Comparison of ENCODE assay signal across 7 cellular contexts in the genomic region with DNA sequence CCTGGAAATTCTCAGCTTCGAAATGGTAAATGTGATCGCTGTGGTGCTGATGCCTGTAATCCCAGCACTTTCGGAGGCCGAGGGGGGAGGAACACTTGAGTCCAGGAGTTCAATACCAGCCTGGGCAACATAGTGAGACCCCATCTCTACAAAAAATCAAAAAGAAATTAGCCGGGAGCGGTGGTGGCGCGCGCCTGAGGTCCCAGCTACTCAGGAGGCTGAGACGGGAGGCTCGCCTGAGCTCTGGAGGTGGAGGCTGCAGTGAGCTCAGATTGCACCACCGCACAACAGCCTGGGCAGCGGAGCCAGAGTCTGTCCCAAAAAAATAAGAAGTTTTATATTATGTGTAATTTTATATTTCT. TPM values are rescaled to one million over a fixed set of nuclear protein-coding genes. Genes with fewer than 3 reads are reported as not detected.
DNase-seq lines count a peak whose midpoint lies in the region; ATAC-seq and TF ChIP-seq lines count a peak whose summit lies in the region.

No MANE protein-coding gene starts in this region.

- TF ChIP-seq CTCF in HEK293 (tag by site-specific recombination; IDR thresholded peaks at IDR 0.05): peak; percentile 4; the same call in 1 of the 2 replicates

- H3K9me3 Mint-ChIP-seq in activated CD4-positive, alpha-beta memory T cell treated with anti-CD3 and anti-CD28 coated beads for 36 hours: peaks cover 3% of the 10 kb centered on the region
- no peaks in the 10 kb centered on the region for H3K9me3 Mint-ChIP-seq in stimulated activated memory B cell treated with anti-CD40 and anti-IgM and Interleukin-4, amounts not matched to agents 10 μg/mL and 1 μg/mL and 100 μg/mL, for 72 hours

- peak overlapping the region; percentile 93 for H3K4me3 Mint-ChIP-seq in activated CD4-positive, alpha-beta memory T cell treated with anti-CD3 and anti-CD28 coated beads for 36 hours
- peak overlapping the region; percentile 92 for H3K4me3 Mint-ChIP-seq in stimulated activated memory B cell treated with anti-CD40 and anti-IgM and Interleukin-4, amounts not matched to agents 10 μg/mL and 1 μg/mL and 100 μg/mL, for 72 hours

- peak overlapping the region; percentile 87 for H3K27ac ChIP-seq in HEK293 (ENCODE audit: extremely low read depth, low read depth, low read length)
- H3K27ac ChIP-seq in iPS DF 6.9 (ENCODE audit: low read length): no peak overlapping the region

- H3K27me3 ChIP-seq in iPS DF 6.9 (ENCODE audit: control insufficient read depth, insufficient read depth, low read length): no peaks in the 10 kb centered on the region

- CTCF ChIA-PET in HEK293 (lab: Yijun Ruan, JAX): interaction anchor here (0.6 to 2.8 kb wide), 5 partner anchors 16 to 35 kb away, joined by 3 to 14 read pairs (median 3); no protein-coding TSS in a partner anchor
- CTCF ChIA-PET in activated CD4-positive, alpha-beta memory T cell treated with anti-CD3 and anti-CD28 coated beads for 36 hours (lab: Charles Lee): interaction anchor here (0.9 to 1.9 kb wide), 3 partner anchors 9 to 34 kb away, joined by 3 to 11 read pairs (median 8); partner anchors contain the start of genes AURKAIP1 and CCNL2

- H3K9me3 ChIP-seq in HEK293 (ENCODE audit: control insufficient read depth, insufficient read depth, low read depth, low read length) (no peaks in the 10 kb centered on the region), iPS DF 6.9 (ENCODE audit: control insufficient read depth, insufficient read depth, low read length) (no peaks in the 10 kb centered on the region)

- POLR2A ChIA-PET in HEK293 (lab: Yijun Ruan, JAX): interaction anchor here (0.6 to 2.2 kb wide), 6 partner anchors 9 to 36 kb away, joined by 3 to 18 read pairs (median 6); partner anchors contain the start of genes AURKAIP1 and CCNL2
- POLR2A ChIA-PET in activated CD4-positive, alpha-beta memory T cell treated with anti-CD3 and anti-CD28 coated beads for 36 hours (lab: Charles Lee): interaction anchor here (0.6 to 1.6 kb wide), 7 partner anchors 9 to 208 kb away, joined by 3 to 17 read pairs (median 3); partner anchors contain the start of genes CCNL2 and MIB2

- ATAC-seq in stimulated activated memory B cell treated with anti-CD40 and anti-IgM and Interleukin-4, amounts not matched to agents 10 μg/mL and 1 μg/mL and 100 μg/mL, for 72 hours: no peak
- ATAC-seq in HG03565 (IDR thresholded peaks at IDR 0.05; ENCODE audit: unreplicated experiment) (no peak), HG03469 (IDR thresholded peaks at IDR 0.05; ENCODE audit: unreplicated experiment) (no peak)

- H3K36me3 ChIP-seq in HEK293 (ENCODE audit: control insufficient read depth in 2 of 2, insufficient read depth in 1 of 2, low read length in 2 of 2) (peaks cover 19 to 50% of the 10 kb centered on the region in 2 experiments; a peak in 2 of 3 replicates), iPS DF 6.9 (ENCODE audit: control insufficient read depth, insufficient read depth, low read length) (peaks cover 8% of the 10 kb centered on the region)

- whole genome bisulfite sequencing in iPS DF 6.9 (ENCODE audit: insufficient coverage, insufficient read length): no CpG with 5 or more reads among the region's 13 CpGs

- intact Hi-C loops in activated CD4-positive, alpha-beta memory T cell treated with anti-CD3 and anti-CD28 coated beads for 36 hours (cut with micrococcal nuclease): loop anchor here (1.0 to 10.0 kb wide), 3 partner anchors 9 to 97 kb away; partner anchors contain the start of genes AURKAIP1 and CCNL2

- no peak for DNase-seq in activated CD4-positive, alpha-beta memory T cell treated with anti-CD3 and anti-CD28 coated beads for 36 hours
- DNase-seq in iPS DF 6.9 (ENCODE audit: low read depth, low spot score) (no peak), NCI-H1092 (lab: John Stamatoyannopoulos, UW) (no peak)

- H3K4me1 Mint-ChIP-seq in activated CD4-positive, alpha-beta memory T cell treated with anti-CD3 and anti-CD28 coated beads for 36 hours (ENCODE audit: low read depth): peaks cover 48% of the 10 kb centered on the region
- peaks cover 40% of the 10 kb centered on the region for H3K4me1 Mint-ChIP-seq in stimulated activated memory B cell treated with anti-CD40 and anti-IgM and Interleukin-4, amounts not matched to agents 10 μg/mL and 1 μg/mL and 100 μg/mL, for 72 hours

- H3K4me1 ChIP-seq in HEK293 (ENCODE audit: control insufficient read depth, insufficient read depth, low read length) (no peaks in the 10 kb centered on the region), iPS DF 6.9 (ENCODE audit: control insufficient read depth, insufficient read depth, low read length) (no peaks in the 10 kb centered on the region)

- peaks cover 42% of the 10 kb centered on the region for H3K36me3 Mint-ChIP-seq in activated CD4-positive, alpha-beta memory T cell treated with anti-CD3 and anti-CD28 coated beads for 36 hours
- peaks cover 37% of the 10 kb centered on the region for H3K36me3 Mint-ChIP-seq in stimulated activated memory B cell treated with anti-CD40 and anti-IgM and Interleukin-4, amounts not matched to agents 10 μg/mL and 1 μg/mL and 100 μg/mL, for 72 hours

- peak overlapping the region; percentile 85 for H3K27ac Mint-ChIP-seq in activated CD4-positive, alpha-beta memory T cell treated with anti-CD3 and anti-CD28 coated beads for 36 hours
- peak overlapping the region; percentile 91 for H3K27ac Mint-ChIP-seq in stimulated activated memory B cell treated with anti-CD40 and anti-IgM and Interleukin-4, amounts not matched to agents 10 μg/mL and 1 μg/mL and 100 μg/mL, for 72 hours

- no peaks in the 10 kb centered on the region for H3K27me3 Mint-ChIP-seq in activated CD4-positive, alpha-beta memory T cell treated with anti-CD3 and anti-CD28 coated beads for 36 hours
- no peaks in the 10 kb centered on the region for H3K27me3 Mint-ChIP-seq in stimulated activated memory B cell treated with anti-CD40 and anti-IgM and Interleukin-4, amounts not matched to agents 10 μg/mL and 1 μg/mL and 100 μg/mL, for 72 hours

- H3K4me3 ChIP-seq in HEK293 (ENCODE audit: low read depth, low read length) (peak overlapping the region; percentile 84), iPS DF 6.9 (ENCODE audit: low read length) (peak overlapping the region; percentile 92)

TF ChIP-seq in HEK293, 187 proteins besides CTCF, POLR2A, EP300 and RAD21:
- TF ChIP-seq ZNF248 (tag by site-specific recombination; IDR thresholded peaks at IDR 0.05) (no peak), SCRT2 (tag by site-specific recombination; IDR thresholded peaks at IDR 0.05) (no peak), ZNF654 (tag by site-specific recombination; IDR thresholded peaks at IDR 0.05; ENCODE audit: low read depth) (no peak), KLF1 (tag by site-specific recombination; IDR thresholded peaks at IDR 0.05) (no peak), ZNF114 (tag by site-specific recombination; IDR thresholded peaks at IDR 0.05) (no peak), ZBTB17 (tag by site-specific recombination; IDR thresholded peaks at IDR 0.05) (peak; percentile 58), ZNF555 (tag by site-specific recombination; conservative IDR thresholded peaks at IDR 0.05) (no peak), ZNF341 (tag by site-specific recombination; IDR thresholded peaks at IDR 0.05; ENCODE audit: low read depth) (no peak), MYNN (tag by site-specific recombination; IDR thresholded peaks at IDR 0.05; ENCODE audit: borderline replicate concordance) (no peak), KLF16 (tag by site-specific recombination; IDR thresholded peaks at IDR 0.05) (no peak), ZNF121 (tag by site-specific recombination; IDR thresholded peaks at IDR 0.05) (peak; percentile 98), ZNF664 (tag by site-specific recombination; IDR thresholded peaks at IDR 0.05) (no peak), ZNF16 (tag by site-specific recombination; IDR thresholded peaks at IDR 0.05; ENCODE audit: low read depth) (no peak), ZNF571 (tag by site-specific recombination; IDR thresholded peaks at IDR 0.05) (no peak), ZNF24 (tag by site-specific recombination; IDR thresholded peaks at IDR 0.05) (no peak), ZNF692 (tag by site-specific recombination; IDR thresholded peaks at IDR 0.05) (no peak)

RNA-seq across cellular contexts. Expression of gene MRPL20, which starts 0.8 kb away (rescaled TPM):
- total RNA-seq in activated CD4-positive, alpha-beta memory T cell treated with anti-CD3 and anti-CD28 coated beads for 36 hours: 100 to 1,000 TPM; 122 to 123 TPM

RNA-seq across cellular contexts. Expression of gene CCNL2, which starts 8.8 kb away (rescaled TPM):
- total RNA-seq in activated CD4-positive, alpha-beta memory T cell treated with anti-CD3 and anti-CD28 coated beads for 36 hours: 100 to 1,000 TPM in 1 of 2 experiments, 10 to 100 TPM in 1; 96.0 to 108 TPM

RNA-seq across cellular contexts. Expression of gene ANKRD65, which starts 13.1 kb away (rescaled TPM):
- total RNA-seq in activated CD4-positive, alpha-beta memory T cell treated with anti-CD3 and anti-CD28 coated beads for 36 hours: not detected

RNA-seq across cellular contexts. Expression of gene VWA1, which starts 27.6 kb away (rescaled TPM):
- total RNA-seq in activated CD4-positive, alpha-beta memory T cell treated with anti-CD3 and anti-CD28 coated beads for 36 hours: under 1 TPM; 0.69 to 0.92 TPM

RNA-seq across cellular contexts. Expression of gene AURKAIP1, which starts 32.9 kb away (rescaled TPM):
- total RNA-seq in activated CD4-positive, alpha-beta memory T cell treated with anti-CD3 and anti-CD28 coated beads for 36 hours: 100 to 1,000 TPM; 124 to 131 TPM
